8 cellular contexts compared by ENCODE assay signal in the genomic region with DNA sequence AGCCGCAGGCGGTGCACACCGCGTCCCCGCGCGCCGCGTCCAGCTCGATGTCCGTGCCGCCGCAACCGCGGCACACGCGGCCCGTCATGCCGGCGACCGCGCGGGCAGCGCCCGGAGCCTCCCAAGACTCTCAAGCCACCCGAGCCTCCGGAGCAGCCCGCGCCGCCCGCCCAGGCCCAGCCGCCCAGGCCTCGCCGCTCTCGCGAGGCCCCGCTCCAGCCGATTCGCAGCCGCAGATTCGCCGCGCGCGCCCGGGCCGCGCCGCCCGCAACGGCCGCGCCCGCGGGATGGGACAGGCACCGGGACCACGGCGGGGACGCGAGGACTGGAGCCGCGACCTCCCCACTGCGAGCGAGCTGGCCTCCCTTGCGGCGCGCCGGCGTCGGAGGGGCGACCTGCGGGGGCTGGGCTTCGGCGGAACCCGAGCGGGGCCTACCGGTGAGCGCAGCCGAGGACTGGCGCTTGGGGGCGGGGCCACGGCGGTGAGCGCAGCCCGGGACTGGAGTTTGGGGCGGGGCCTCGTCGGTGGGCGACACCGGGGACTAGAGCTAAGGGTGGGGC. TPM values are rescaled to one million over a fixed set of nuclear protein-coding genes. Genes with fewer than 3 reads are reported as not detected.
A peak's percentile ranks its signal among the peaks of the same experiment; 100 is the strongest.
DNase-seq lines count a peak whose midpoint lies in the region; ATAC-seq, FAIRE-seq and TF ChIP-seq lines count a peak whose summit lies in the region.

A gene with protein sequence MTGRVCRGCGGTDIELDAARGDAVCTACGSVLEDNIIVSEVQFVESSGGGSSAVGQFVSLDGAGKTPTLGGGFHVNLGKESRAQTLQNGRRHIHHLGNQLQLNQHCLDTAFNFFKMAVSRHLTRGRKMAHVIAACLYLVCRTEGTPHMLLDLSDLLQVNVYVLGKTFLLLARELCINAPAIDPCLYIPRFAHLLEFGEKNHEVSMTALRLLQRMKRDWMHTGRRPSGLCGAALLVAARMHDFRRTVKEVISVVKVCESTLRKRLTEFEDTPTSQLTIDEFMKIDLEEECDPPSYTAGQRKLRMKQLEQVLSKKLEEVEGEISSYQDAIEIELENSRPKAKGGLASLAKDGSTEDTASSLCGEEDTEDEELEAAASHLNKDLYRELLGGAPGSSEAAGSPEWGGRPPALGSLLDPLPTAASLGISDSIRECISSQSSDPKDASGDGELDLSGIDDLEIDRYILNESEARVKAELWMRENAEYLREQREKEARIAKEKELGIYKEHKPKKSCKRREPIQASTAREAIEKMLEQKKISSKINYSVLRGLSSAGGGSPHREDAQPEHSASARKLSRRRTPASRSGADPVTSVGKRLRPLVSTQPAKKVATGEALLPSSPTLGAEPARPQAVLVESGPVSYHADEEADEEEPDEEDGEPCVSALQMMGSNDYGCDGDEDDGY (minus strand): TSS at position 460 of the 561 bp plus-strand sequence. CDS start 372 bp downstream, at position 88.

- peak; percentile 92 for DNase-seq in GM12892 (ENCODE audit: insufficient read length)
- peak; percentile 91 for DNase-seq in NCI-H1105 treated with DMSO at 0.1 percent for 48 hours (lab: John Stamatoyannopoulos, UW)
- peak; percentile 97 for DNase-seq in T-helper 9 cell
- DNase-seq in astrocyte (ENCODE audit: low read depth), result peak; percentile 76
- DNase-seq in hepatic stellate cell (ENCODE audit: low spot score), result peak; percentile 95
- DNase-seq in retinal pigment epithelial cell (ENCODE audit: low read depth), result peak; percentile 58
- no peak for DNase-seq in cerebellar nuclear complex (lab: John Stamatoyannopoulos, UW)

- peak; percentile 98 for FAIRE-seq in GM12892 (lab: Jason Lieb, UNC)
- no peak for FAIRE-seq in astrocyte (lab: Jason Lieb, UNC)

- H3K4me2 ChIP-seq in astrocyte (ENCODE audit: low read length), result peak within 1 kb of the TSS; percentile 93

- H3K9me3 Mint-ChIP-seq in astrocyte (ENCODE audit: unreplicated experiment), result no peaks in the 10 kb centered on the region

- H3K4me3 Mint-ChIP-seq in astrocyte (ENCODE audit: unreplicated experiment), result peak within 1 kb of the TSS; percentile 89

- H3K27me3 ChIP-seq in astrocyte (ENCODE audit: insufficient read depth, low read length), result no peaks in the 10 kb centered on the region

- TF ChIP-seq POLR2A in GM12892 (IDR thresholded peaks at IDR 0.05; ENCODE audit: low read depth, low read length), result peak; percentile 60; the same call in 1 of the 2 replicates

- peak; percentile 88 for ATAC-seq in HG02642 (IDR thresholded peaks at IDR 0.05; ENCODE audit: poor library complexity, unreplicated experiment)

- no peak for TF ChIP-seq CTCF in astrocyte (IDR thresholded peaks at IDR 0.05; ENCODE audit: insufficient read depth, low read depth, low read length)
- no peak for TF ChIP-seq CTCF in retinal pigment epithelial cell (conservative IDR thresholded peaks at IDR 0.05; ENCODE audit: low read depth, low read length)

- peaks cover 4% of the 10 kb centered on the region for H3K4me1 Mint-ChIP-seq in astrocyte (ENCODE audit: low read depth, unreplicated experiment)

- no peaks in the 10 kb centered on the region for H3K36me3 ChIP-seq in astrocyte (ENCODE audit: insufficient read depth, low read length)

- H3K79me2 ChIP-seq in astrocyte (ENCODE audit: insufficient read depth, low read length), result peaks cover 39% of the 10 kb centered on the region

- peaks cover 32% of the 10 kb centered on the region for H4K20me1 ChIP-seq in astrocyte (ENCODE audit: insufficient read depth, low read length)

- peak within 1 kb of the TSS; percentile 84 for H3K4me3 ChIP-seq in astrocyte (ENCODE audit: insufficient read depth, low read depth, low read length)
- H3K4me3 ChIP-seq in retinal pigment epithelial cell (ENCODE audit: low read length), result peak within 1 kb of the TSS; percentile 71

- peak within 1 kb of the TSS; percentile 85 for H3K27ac ChIP-seq in astrocyte (ENCODE audit: low read depth, low read length)

- no peaks in the 10 kb centered on the region for H3K27me3 Mint-ChIP-seq in astrocyte (ENCODE audit: low read depth, unreplicated experiment)

- H3K9ac ChIP-seq in astrocyte (ENCODE audit: low read length), result peak within 1 kb of the TSS; percentile 93

- no peaks in the 10 kb centered on the region for H3K9me3 ChIP-seq in astrocyte (ENCODE audit: insufficient read depth, low read depth, low read length)

- H3K27ac Mint-ChIP-seq in astrocyte (ENCODE audit: unreplicated experiment), result peak within 1 kb of the TSS; percentile 66

- peak within 1 kb of the TSS; percentile 99 for H2AFZ ChIP-seq in astrocyte (ENCODE audit: low read depth, low read length)

- peaks cover 1% of the 10 kb centered on the region for H3K36me3 Mint-ChIP-seq in astrocyte (ENCODE audit: low read depth, unreplicated experiment)

- H3K4me1 ChIP-seq in astrocyte (ENCODE audit: insufficient read depth, low read length), result peaks cover 4% of the 10 kb centered on the region

RNA-seq across cellular contexts. Expression of the gene that starts here (rescaled TPM):
- polyA plus RNA-seq in GM12892 (2012; ENCODE audit: missing spikeins), result 6.4 TPM
- 20.5 and 21.5 TPM in 2 replicates for total RNA-seq in astrocyte

Comparison
In these comparisons a context has a peak if more than half of its experiments do, and no peak if none do; other contexts are left out.
1. DNase-seq: peak in GM12892 (single experiment), NCI-H1105 treated with DMSO at 0.1 percent for 48 hours (single experiment), T-helper 9 cell (single experiment), astrocyte (single experiment), hepatic stellate cell (single experiment) and retinal pigment epithelial cell (single experiment); none in cerebellar nuclear complex (0 of 2).